Comparison of ENCODE assay signal across 21 cellular contexts in genomic region chr5:18653216-18653752, GRCh38.
DNase-seq lines count a peak whose midpoint lies in the region; ATAC-seq lines count a peak whose summit lies in the region.
"Had no signal": no experiment of that assay in that cellular context is flagged by ENCODE, and none has a peak within 500 bp of the region (broad histone marks: within the 10 kb centered on the region; RNA-seq: fewer than 3 reads in every experiment).

No MANE protein-coding gene starts in this region.

- no peak overlapping the region for H4K5ac ChIP-seq in mesendoderm (ENCODE audit: low read length)

- H3K4ac ChIP-seq in mesendoderm (ENCODE audit: low read depth, low read length) = no peak overlapping the region

- no peak overlapping the region for H2AK5ac ChIP-seq in mesendoderm (ENCODE audit: low read length)

- H3K56ac ChIP-seq in mesendoderm (ENCODE audit: low read length) = no peak overlapping the region

- no peak overlapping the region for H3K4me3 ChIP-seq in mesendoderm (ENCODE audit: low read length)
- H3K4me3 ChIP-seq: BLaER1 treated with 17β-estradiol and CSF1 and Interleukin-3, amounts not matched to agents 10 nM and 100 nM; HAP-1; hepatocyte; mucosa of descending colon; tibial artery had no signal

- H3K27me3 ChIP-seq in mesendoderm (ENCODE audit: insufficient read depth, low read length, poor library complexity) = no peaks in the 10 kb centered on the region
- H3K27me3 ChIP-seq: BLaER1 treated with 17β-estradiol and CSF1 and Interleukin-3, amounts not matched to agents 10 nM and 100 nM; hepatocyte; tibial artery had no signal

- no peak overlapping the region for H2BK120ac ChIP-seq in mesendoderm (ENCODE audit: low read depth, low read length)

- no peak for DNase-seq in mesendoderm
- no peak for DNase-seq in activated gamma-delta T cell (lab: John Stamatoyannopoulos, UW)
- no peak for DNase-seq in HPDE6-E6E7 (ENCODE audit: extremely low spot score)
- DNase-seq: activated CD8-positive, alpha-beta T cell treated with anti-CD3 and anti-CD28 coated beads for 36 hours; caudate nucleus; effector CD4-positive, alpha-beta T cell; kidney glomerular epithelial cell; mucosa of descending colon; NCI-H1048; NCI-H82; occipital lobe; RPMI8226; stimulated activated CD4-positive, alpha-beta T cell treated with anti-CD3 and anti-CD28 coated beads, Interleukin-4, amount 100 ng/mL, for 4 hours; tibial artery had no signal

- no peaks in the 10 kb centered on the region for H3K79me1 ChIP-seq in mesendoderm (ENCODE audit: low read length)

- no peaks in the 10 kb centered on the region for H3K4me1 ChIP-seq in mesendoderm (ENCODE audit: control insufficient read depth, low read depth, low read length)
- H3K4me1 ChIP-seq: BLaER1 treated with 17β-estradiol and CSF1 and Interleukin-3, amounts not matched to agents 10 nM and 100 nM; HAP-1; tibial artery had no signal

- WGBS in mesendoderm (ENCODE audit: extremely low coverage, insufficient coverage, low lambda C conversion rate) = no CpG with 5 or more reads among the region's 1 CpG

- no peaks in the 10 kb centered on the region for H3K79me2 ChIP-seq in mesendoderm (ENCODE audit: control insufficient read depth, insufficient read depth, low read length)
- H3K79me2 ChIP-seq: hepatocyte had no signal

- no peak overlapping the region for H3K23ac ChIP-seq in mesendoderm (ENCODE audit: low read length)

- H3K36me3 ChIP-seq in mesendoderm (ENCODE audit: control insufficient read depth, insufficient read depth, low read length) = no peaks in the 10 kb centered on the region
- H3K36me3 ChIP-seq: BLaER1 treated with 17β-estradiol and CSF1 and Interleukin-3, amounts not matched to agents 10 nM and 100 nM; HAP-1; tibial artery had no signal

- H2BK15ac ChIP-seq in mesendoderm (replicated peaks; ENCODE audit: low read depth) = no peak overlapping the region

- no peak overlapping the region for H3K27ac ChIP-seq in mesendoderm (ENCODE audit: low read depth, low read length)
- H3K27ac ChIP-seq: BLaER1 treated with 17β-estradiol and CSF1 and Interleukin-3, amounts not matched to agents 10 nM and 100 nM; hepatocyte; tibial artery had no signal

- H3K18ac ChIP-seq in mesendoderm (ENCODE audit: low read length) = no peak overlapping the region

- no peak overlapping the region for H4K8ac ChIP-seq in mesendoderm (ENCODE audit: low read depth, low read length)

- H3K9ac ChIP-seq in mesendoderm (ENCODE audit: low read length) = no peak overlapping the region
- H3K9ac ChIP-seq: BLaER1 treated with 17β-estradiol and CSF1 and Interleukin-3, amounts not matched to agents 10 nM and 100 nM had no signal

- ATAC-seq in GM19043 (IDR thresholded peaks at IDR 0.05; ENCODE audit: low read depth, unreplicated experiment) (peak; percentile 72), HG02642 (IDR thresholded peaks at IDR 0.05; ENCODE audit: poor library complexity, unreplicated experiment) (peak; percentile 64), HG03432 (IDR thresholded peaks at IDR 0.05; ENCODE audit: unreplicated experiment) (peak; percentile 91), GM18519 (IDR thresholded peaks at IDR 0.05; ENCODE audit: low FRiP score, unreplicated experiment) (no peak)
- ATAC-seq: activated CD8-positive, alpha-beta T cell treated with anti-CD3 and anti-CD28 coated beads for 36 hours; mucosa of descending colon had no signal

- no peak overlapping the region for H3K4me2 ChIP-seq in mesendoderm (ENCODE audit: low read length)
- H3K4me2 ChIP-seq: BLaER1 treated with 17β-estradiol and CSF1 and Interleukin-3, amounts not matched to agents 10 nM and 100 nM; hepatocyte had no signal

- no peak overlapping the region for H2BK5ac ChIP-seq in mesendoderm (ENCODE audit: low read length)
